Comparison of ENCODE assay signal across 8 cellular contexts in the genomic region with DNA sequence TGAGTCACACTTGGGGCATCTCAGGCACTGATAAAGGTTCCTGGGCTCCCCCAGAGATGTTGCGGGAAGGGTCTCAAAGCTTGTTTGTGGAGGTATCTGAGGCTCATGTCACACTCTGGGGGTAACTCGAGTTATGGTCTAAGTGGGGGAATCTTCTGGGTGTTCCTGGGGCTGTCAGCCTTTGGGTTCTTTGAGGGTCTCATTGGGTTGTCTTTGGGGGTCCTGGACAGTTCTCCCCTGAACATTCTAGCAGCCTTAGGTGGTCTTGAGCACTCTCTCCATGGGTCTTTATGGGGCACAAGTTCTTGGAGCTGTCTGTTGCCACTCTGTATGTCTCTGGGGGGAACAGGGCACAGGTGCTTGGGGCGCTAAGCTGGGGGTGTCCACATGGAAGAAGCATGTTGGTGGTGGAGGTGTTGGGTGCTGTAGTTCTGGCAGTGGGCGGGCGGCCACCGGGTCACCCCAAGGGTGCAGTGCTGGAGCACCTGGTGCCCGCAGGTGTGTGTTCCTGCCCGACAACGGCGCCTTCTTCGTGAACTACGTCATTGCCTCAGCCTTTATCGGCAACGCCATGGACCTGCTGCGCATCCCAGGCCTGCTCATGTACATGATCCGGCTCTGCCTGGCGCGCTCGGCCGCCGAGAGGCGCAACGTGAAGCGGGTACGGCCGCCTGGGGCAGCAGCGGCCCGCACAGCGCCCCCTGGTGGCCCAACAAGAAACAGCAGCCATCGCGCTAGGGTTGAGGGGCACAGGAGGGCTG. TPM values are rescaled to one million over a fixed set of nuclear protein-coding genes. Genes with fewer than 3 reads are reported as not detected.
A peak's percentile ranks its signal among the peaks of the same experiment; 100 is the strongest.
DNase-seq lines count a peak whose midpoint lies in the region; ATAC-seq and TF ChIP-seq lines count a peak whose summit lies in the region.

No MANE protein-coding gene starts in this region.

- H2AFZ ChIP-seq in parathyroid adenoma: peak overlapping the region; percentile 19

- H3K4me3 ChIP-seq in parathyroid adenoma (ENCODE audit: low read depth, low read length) (no peak overlapping the region), transverse colon (no peak overlapping the region)

- H3K9ac ChIP-seq in parathyroid adenoma: no peak overlapping the region

- no peak for TF ChIP-seq EP300 in transverse colon (IDR thresholded peaks at IDR 0.05; ENCODE audit: low read depth)

- no peaks in the 10 kb centered on the region for H3K79me2 ChIP-seq in parathyroid adenoma

- TF ChIP-seq CTCF in parathyroid adenoma (IDR thresholded peaks at IDR 0.05): peak; percentile 100
- peak; percentile 98 to 100 (median 99) for TF ChIP-seq CTCF in transverse colon (IDR thresholded peaks at IDR 0.05)

- H3K4me2 ChIP-seq in parathyroid adenoma (ENCODE audit: low read length): no peak overlapping the region

- peak; percentile 69 for ATAC-seq in HG03378 (IDR thresholded peaks at IDR 0.05; ENCODE audit: unreplicated experiment)

- TF ChIP-seq POLR2A in transverse colon (IDR thresholded peaks at IDR 0.05): no peak

- DNase-seq in NCI-H2196 (lab: John Stamatoyannopoulos, UW; ENCODE audit: unreplicated experiment) (peak; percentile 55), NCI-H2196 treated with DMSO at 0.1 percent for 48 hours (lab: John Stamatoyannopoulos, UW; ENCODE audit: unreplicated experiment) (no peak), SHP77 (lab: John Stamatoyannopoulos, UW) (peak; percentile 61 to 69), activated gamma-delta T cell (lab: John Stamatoyannopoulos, UW) (peak; percentile 58), germinal center (ENCODE audit: low spot score) (peak; percentile 85), transverse colon (peak; percentile 79)

- intact Hi-C loops in transverse colon (cut with DNase I; ENCODE audit: low total_unique reads): loop anchor here (1.0 to 5.0 kb wide), 2 partner anchors 56 to 384 kb away; no protein-coding TSS in a partner anchor

- H3K9me3 ChIP-seq in parathyroid adenoma (ENCODE audit: control insufficient read depth, low read length): no peaks in the 10 kb centered on the region
- H3K9me3 ChIP-seq in transverse colon: no peaks in the 10 kb centered on the region

- H3K4me1 ChIP-seq in parathyroid adenoma (no peaks in the 10 kb centered on the region), transverse colon (peaks cover 1 to 6% (median 4%) of the 10 kb centered on the region in 4 donors)

- no peaks in the 10 kb centered on the region for H3K36me3 ChIP-seq in parathyroid adenoma (ENCODE audit: control insufficient read depth, insufficient read depth, low read length)
- peaks cover 0 to 14% (median 3%) of the 10 kb centered on the region in 4 donors for H3K36me3 ChIP-seq in transverse colon

- H3K27me3 ChIP-seq in parathyroid adenoma (ENCODE audit: control insufficient read depth, insufficient read depth, low read length) (no peaks in the 10 kb centered on the region), transverse colon (no peaks in the 10 kb centered on the region)

- 19% methylated on average over 31 of the region's 31 CpGs; no CpG with 5 or more reads in 1 of the 2 donors for WGBS in transverse colon (ENCODE audit: low coverage in 1 of 2), 2 donors

- in situ Hi-C loops in transverse colon (cut with MboI; ENCODE audit: low pct_ligation_motif_present in 1 of 4, low pct_unique_long_range_greater_than_20kb in 1 of 4, low sequenced_read_pairs in 3 of 4): loop anchor here in 2 of 4 donors (5.0 to 25.0 kb wide), 2 partner anchors 49 to 186 kb away; a partner anchor contains a TSS

- H3K27ac ChIP-seq in parathyroid adenoma (no peak overlapping the region), transverse colon (no peak overlapping the region)

RNA-seq across cellular contexts. Expression of a gene that starts 7.1 kb away (rescaled TPM):
- total RNA-seq in transverse colon: 10 to 100 TPM in 1 of 4 donors, 1 to 10 TPM in 2, not detected in 1; 1.6 to 19.8 (median 4.9) TPM

RNA-seq across cellular contexts. Expression of a gene that starts 24.2 kb away (rescaled TPM):
- total RNA-seq in transverse colon: 100 to 1,000 TPM in 2 of 4 donors, 10 to 100 TPM in 2; 35.0 to 258 (median 89.4) TPM

RNA-seq across cellular contexts. Expression of a gene that starts 24.3 kb away (rescaled TPM):
- 10 to 100 TPM; 15.5 to 54.6 (median 45.9) TPM for total RNA-seq in transverse colon
